In genomic region chr20:33909331-33909921, GRCh38 we compare ENCODE assay signal across 10 cellular contexts.
A peak's percentile ranks its signal among the peaks of the same experiment; 100 is the strongest.
DNase-seq lines count a peak whose midpoint lies in the region.
"Had no signal": no experiment of that assay in that cellular context is flagged by ENCODE, and none has a peak within 500 bp of the region (broad histone marks: within the 10 kb centered on the region; RNA-seq: fewer than 3 reads in every experiment).

No MANE protein-coding gene starts in this region.

- no peak overlapping the region for H3K27ac ChIP-seq in epithelial cell of prostate

- H3K4me3 Mint-ChIP-seq in activated CD4-positive, alpha-beta memory T cell treated with anti-CD3 and anti-CD28 coated beads for 36 hours, result no peak overlapping the region
- H3K4me3 Mint-ChIP-seq: dendritic cell treated with granulocyte-macrophage colony-stimulating factor and Interleukin-4, amounts not matched to agents 40 ng/mL and 50 ng/mL, for 4 days had no signal

- DNase-seq in GM04503 (ENCODE audit: low read depth), result peak; percentile 79
- peak; percentile 32 for DNase-seq in NT2/D1 (ENCODE audit: low read depth, low spot score)
- peak; percentile 6 for DNase-seq in epithelial cell of prostate (ENCODE audit: low read depth, low spot score)
- peak; percentile 55 for DNase-seq in pulmonary artery endothelial cell (ENCODE audit: low read depth, low spot score)
- DNase-seq in activated CD4-positive, alpha-beta memory T cell treated with anti-CD3 and anti-CD28 coated beads for 36 hours, result no peak
- DNase-seq in activated CD4-positive, CD25-positive, alpha-beta regulatory T cell treated with anti-CD3 and anti-CD28 coated beads, Interleukin-2, amount 50 U/mL, for 72 hours, result no peak
- no peak for DNase-seq in NCI-H82 treated with DMSO at 0.1 percent for 48 hours (lab: John Stamatoyannopoulos, UW; ENCODE audit: unreplicated experiment)
- DNase-seq in D341Med (ENCODE audit: low spot score), result no peak

- POLR2A ChIA-PET in activated CD4-positive, alpha-beta memory T cell treated with anti-CD3 and anti-CD28 coated beads for 36 hours (lab: Charles Lee), result no interaction called here

- H3K9me3 Mint-ChIP-seq in activated CD4-positive, alpha-beta memory T cell treated with anti-CD3 and anti-CD28 coated beads for 36 hours, result no peaks in the 10 kb centered on the region
- H3K9me3 Mint-ChIP-seq: dendritic cell treated with granulocyte-macrophage colony-stimulating factor and Interleukin-4, amounts not matched to agents 40 ng/mL and 50 ng/mL, for 4 days had no signal

- no peak overlapping the region for H3K9ac ChIP-seq in NT2/D1 (ENCODE audit: insufficient read length, low read depth)

- intact Hi-C loops in activated CD4-positive, alpha-beta memory T cell treated with anti-CD3 and anti-CD28 coated beads for 36 hours (cut with micrococcal nuclease), result no loop called here

- H3K4me1 ChIP-seq in NT2/D1 (ENCODE audit: insufficient read depth, insufficient read length), result peaks cover 11% of the 10 kb centered on the region

- H3K9me3 ChIP-seq in NT2/D1 (ENCODE audit: insufficient read depth, low read length), result no peaks in the 10 kb centered on the region
- H3K9me3 ChIP-seq: ovary had no signal

- no peaks in the 10 kb centered on the region for H3K36me3 ChIP-seq in NT2/D1 (ENCODE audit: insufficient read depth, insufficient read length, low read length)
- H3K36me3 ChIP-seq: ovary had no signal

- no peaks in the 10 kb centered on the region for H3K4me1 Mint-ChIP-seq in activated CD4-positive, alpha-beta memory T cell treated with anti-CD3 and anti-CD28 coated beads for 36 hours (ENCODE audit: low read depth)

- no peaks in the 10 kb centered on the region for H3K36me3 Mint-ChIP-seq in activated CD4-positive, alpha-beta memory T cell treated with anti-CD3 and anti-CD28 coated beads for 36 hours

- peaks cover 2% of the 10 kb centered on the region for H3K27me3 Mint-ChIP-seq in activated CD4-positive, alpha-beta memory T cell treated with anti-CD3 and anti-CD28 coated beads for 36 hours

- no peak overlapping the region for H3K4me3 ChIP-seq in NT2/D1 (ENCODE audit: insufficient read length, low read depth)
- H3K4me3 ChIP-seq: ovary had no signal

- no peak overlapping the region for H3K27ac Mint-ChIP-seq in activated CD4-positive, alpha-beta memory T cell treated with anti-CD3 and anti-CD28 coated beads for 36 hours
- H3K27ac Mint-ChIP-seq: dendritic cell treated with granulocyte-macrophage colony-stimulating factor and Interleukin-4, amounts not matched to agents 40 ng/mL and 50 ng/mL, for 4 days had no signal

- CTCF ChIA-PET in activated CD4-positive, alpha-beta memory T cell treated with anti-CD3 and anti-CD28 coated beads for 36 hours (lab: Charles Lee), result no interaction called here

- no peaks in the 10 kb centered on the region for H3K27me3 ChIP-seq in NT2/D1 (ENCODE audit: insufficient read depth, insufficient read length)
- H3K27me3 ChIP-seq: ovary had no signal

Comparison
In these comparisons a context has a peak if more than half of its experiments do, and no peak if none do; other contexts are left out.
1. DNase-seq: peak in GM04503 (single experiment), NT2/D1 (single experiment), epithelial cell of prostate (single experiment) and pulmonary artery endothelial cell (single experiment); none in activated CD4-positive, alpha-beta memory T cell treated with anti-CD3 and anti-CD28 coated beads for 36 hours (single experiment), activated CD4-positive, CD25-positive, alpha-beta regulatory T cell treated with anti-CD3 and anti-CD28 coated beads, Interleukin-2, amount 50 U/mL, for 72 hours (single experiment), NCI-H82 treated with DMSO at 0.1 percent for 48 hours (single experiment) and D341Med (single experiment).